In genomic region chr19:27815985-27816384, GRCh38 we compare ENCODE assay signal across 11 cellular contexts.
"Had no signal": no experiment of that assay in that cellular context is flagged by ENCODE, and none has a peak within 500 bp of the region (broad histone marks: within the 10 kb centered on the region; RNA-seq: fewer than 3 reads in every experiment).

No MANE protein-coding gene starts in this region.

- H3K36me3 ChIP-seq: HAP-1 had no signal

- H3K4me3 ChIP-seq: GM23248, GM23338, HAP-1 had no signal

- DNase-seq: GM23248, GOT3, H7, H9, HCEC 1CT, HFFc6 had no signal

- H3K27ac ChIP-seq: GM23248 had no signal

- FAIRE-seq: H1, H54 had no signal

- H3K4me2 ChIP-seq: GM23338 had no signal

- ATAC-seq: GM23338, HCT116 had no signal

- H3K4me1 ChIP-seq: HAP-1 had no signal

- H3K9ac ChIP-seq: GM23248 had no signal

- H3K9me3 ChIP-seq: HAP-1 had no signal
